Comparison of ENCODE assay signal across 29 cellular contexts in genomic region chr6:131920656-131921055, GRCh38.
"Had no signal": no experiment of that assay in that cellular context is flagged by ENCODE, and none has a peak within 500 bp of the region (broad histone marks: within the 10 kb centered on the region; RNA-seq: fewer than 3 reads in every experiment).

No MANE protein-coding gene starts in this region.

- H3K9me3 Mint-ChIP-seq: type B pancreatic cell had no signal

- H3K36me3 ChIP-seq: stomach, suprapubic skin, thoracic aorta, thyroid gland, tibial artery, tibial nerve, transverse colon, upper lobe of left lung, upper lobe of right lung, uterus, vagina had no signal

- H3K36me3 Mint-ChIP-seq: stimulated activated effector memory CD8-positive, alpha-beta T cell treated with anti-CD3 and anti-CD28 coated beads, Interleukin-12 subunit alpha, Interleukin-12 subunit beta, amount 100 ng/mL, for 72 hours; stimulated activated memory B cell treated with anti-CD40 and anti-IgM and Interleukin-4, amounts not matched to agents 10 μg/mL and 1 μg/mL and 100 μg/mL, for 72 hours; type B pancreatic cell had no signal

- H3K27me3 ChIP-seq: stomach, suprapubic skin, testis, thyroid gland, tibial artery, tibial nerve, transverse colon, upper lobe of left lung, upper lobe of right lung, uterus, vagina had no signal

- H3K9me3 ChIP-seq: suprapubic skin, testis, thyroid gland, upper lobe of right lung, uterus, vagina had no signal

- H3K4me3 Mint-ChIP-seq: stimulated activated effector memory CD8-positive, alpha-beta T cell treated with anti-CD3 and anti-CD28 coated beads, Interleukin-12 subunit alpha, Interleukin-12 subunit beta, amount 100 ng/mL, for 72 hours; stimulated activated memory B cell treated with anti-CD40 and anti-IgM and Interleukin-4, amounts not matched to agents 10 μg/mL and 1 μg/mL and 100 μg/mL, for 72 hours; stimulated activated naive B cell treated with anti-CD40 and anti-IgM and Interleukin-4, amounts not matched to agents 10 μg/mL and 1 μg/mL and 100 μg/mL, for 72 hours; stimulated activated naive CD8-positive, alpha-beta T cell treated with anti-CD3 and anti-CD28 coated beads, Interleukin-15, amount 100 ng/mL, for 72 hours; stimulated activated naive CD8-positive, alpha-beta T cell treated with anti-CD3 and anti-CD28 coated beads, Interleukin-15, Interleukin-2, amounts not matched to agents 100 ng/mL and 50 ng/mL, for 24 hours; type B pancreatic cell had no signal

- H3K4me1 ChIP-seq: stomach, suprapubic skin, testis, thyroid gland, transverse colon, upper lobe of left lung, upper lobe of right lung, uterus, vagina had no signal

- H3K27ac ChIP-seq: stomach, suprapubic skin, testis, thoracic aorta, thyroid gland, tibial artery, tibial nerve, transverse colon, upper lobe of left lung, upper lobe of right lung, uterus, vagina had no signal

- ATAC-seq: stimulated activated effector memory CD8-positive, alpha-beta T cell treated with anti-CD3 and anti-CD28 coated beads, Interleukin-12 subunit alpha, Interleukin-12 subunit beta, amount 100 ng/mL, for 72 hours; stimulated activated memory B cell treated with anti-CD40 and anti-IgM and Interleukin-4, amounts not matched to agents 10 μg/mL and 1 μg/mL and 100 μg/mL, for 72 hours; stimulated activated naive B cell treated with anti-CD40 and anti-IgM and Interleukin-4, amounts not matched to agents 10 μg/mL and 1 μg/mL and 100 μg/mL, for 72 hours; stimulated activated naive CD8-positive, alpha-beta T cell treated with anti-CD3 and anti-CD28 coated beads, Interleukin-15, amount 100 ng/mL, for 72 hours; stimulated activated naive CD8-positive, alpha-beta T cell treated with anti-CD3 and anti-CD28 coated beads, Interleukin-15, Interleukin-2, amounts not matched to agents 100 U/mL and 50 U/mL, for 24 hours; upper lobe of right lung had no signal

- DNase-seq: stimulated activated CD4-positive, alpha-beta T cell treated with anti-CD3 and anti-CD28 coated beads, Interleukin-2, amount 100 ng/mL, for 48 hours; stimulated activated CD4-positive, alpha-beta T cell treated with anti-CD3 and anti-CD28 coated beads, Interleukin-4, amount 100 ng/mL, for 1 hour; stimulated activated CD4-positive, alpha-beta T cell treated with anti-CD3 and anti-CD28 coated beads, Interleukin-4, amount 100 ng/mL, for 24 hours; stimulated activated CD4-positive, alpha-beta T cell treated with anti-CD3 and anti-CD28 coated beads, Interleukin-4, amount 100 ng/mL, for 4 hours; stimulated activated CD8-positive, alpha-beta memory T cell treated with anti-CD3 and anti-CD28 coated beads, Interleukin-4, amount 100 ng/mL, for 48 hours; stimulated activated naive B cell treated with anti-CD40 and anti-IgM and Interleukin-4, amounts not matched to agents 10 μg/mL and 1 μg/mL and 100 μg/mL, for 72 hours; stimulated activated naive CD4-positive, alpha-beta T cell; stimulated activated naive CD4-positive, alpha-beta T cell treated with Interleukin-2 at 50 U/mL for 16 hours; stimulated activated naive CD8-positive, alpha-beta T cell treated with anti-CD3 and anti-CD28 coated beads, Interleukin-15, amount 100 ng/mL, for 72 hours; stimulated activated naive CD8-positive, alpha-beta T cell treated with anti-CD3 and anti-CD28 coated beads, Interleukin-15, Interleukin-2, amounts not matched to agents 100 U/mL and 50 U/mL, for 24 hours; stomach; substantia nigra; testis; thyroid gland; tibial artery; transverse colon; trophoblast cell; upper lobe of left lung; upper lobe of right lung; uterus had no signal

- FAIRE-seq: urothelium cell line had no signal

- H3K4me3 ChIP-seq: stomach, suprapubic skin, testis, thoracic aorta, thyroid gland, tibial artery, tibial nerve, transverse colon, upper lobe of left lung, upper lobe of right lung, uterus, vagina had no signal

- H3K27ac Mint-ChIP-seq: stimulated activated effector memory CD8-positive, alpha-beta T cell treated with anti-CD3 and anti-CD28 coated beads, Interleukin-12 subunit alpha, Interleukin-12 subunit beta, amount 100 ng/mL, for 72 hours; stimulated activated memory B cell treated with anti-CD40 and anti-IgM and Interleukin-4, amounts not matched to agents 10 μg/mL and 1 μg/mL and 100 μg/mL, for 72 hours; stimulated activated naive B cell treated with anti-CD40 and anti-IgM and Interleukin-4, amounts not matched to agents 10 μg/mL and 1 μg/mL and 100 μg/mL, for 72 hours; stimulated activated naive CD8-positive, alpha-beta T cell treated with anti-CD3 and anti-CD28 coated beads, Interleukin-15, amount 100 ng/mL, for 72 hours; stimulated activated naive CD8-positive, alpha-beta T cell treated with anti-CD3 and anti-CD28 coated beads, Interleukin-15, Interleukin-2, amounts not matched to agents 100 ng/mL and 50 ng/mL, for 24 hours; type B pancreatic cell had no signal
